In the genomic region with DNA sequence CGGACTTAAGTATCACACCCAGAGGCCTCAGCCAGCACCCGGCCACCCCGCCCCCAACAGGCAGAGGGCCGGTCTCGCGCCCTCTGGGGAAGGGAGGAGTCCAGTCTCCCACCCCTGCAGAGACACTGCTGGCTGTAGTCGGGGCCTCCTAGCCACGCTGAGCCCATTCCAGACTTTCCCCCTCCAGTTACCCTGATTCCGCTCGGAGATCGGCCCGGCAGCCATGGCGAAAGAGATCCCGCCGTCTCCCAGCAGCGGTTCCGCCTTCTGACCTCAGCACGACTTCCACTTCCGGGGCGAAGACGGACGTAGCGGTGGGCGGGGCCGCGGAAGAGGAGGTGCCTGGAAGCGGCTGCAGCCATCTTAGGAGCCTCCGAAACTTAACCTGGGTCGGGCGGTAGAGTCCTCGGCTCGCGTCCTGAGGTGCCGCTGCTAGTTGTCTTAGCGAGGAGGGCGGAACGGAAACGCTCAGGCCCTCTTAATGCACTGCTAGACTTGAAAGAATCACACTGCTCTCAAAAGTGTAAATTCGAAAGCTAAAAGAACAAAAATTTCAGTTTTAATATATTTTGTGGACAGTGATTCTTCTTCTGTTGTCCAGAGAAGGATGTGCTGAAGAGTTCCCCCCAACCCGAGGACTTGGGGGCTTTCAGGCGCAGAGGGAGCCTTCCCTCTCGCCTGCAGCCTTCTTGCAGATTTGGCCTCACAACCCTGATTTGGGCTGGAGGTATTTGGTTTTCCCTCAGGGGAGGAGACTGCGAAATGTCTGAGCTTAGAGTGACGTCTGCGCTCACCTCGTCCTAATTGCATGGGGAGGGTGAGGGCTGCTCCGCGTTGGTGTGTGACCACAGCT, we compare ENCODE assay signal across 8 cellular contexts. TPM values are rescaled to one million over a fixed set of nuclear protein-coding genes. Genes with fewer than 3 reads are reported as not detected.
DNase-seq lines count a peak whose midpoint lies in the region; ATAC-seq and TF ChIP-seq lines count a peak whose summit lies in the region.

A gene with protein sequence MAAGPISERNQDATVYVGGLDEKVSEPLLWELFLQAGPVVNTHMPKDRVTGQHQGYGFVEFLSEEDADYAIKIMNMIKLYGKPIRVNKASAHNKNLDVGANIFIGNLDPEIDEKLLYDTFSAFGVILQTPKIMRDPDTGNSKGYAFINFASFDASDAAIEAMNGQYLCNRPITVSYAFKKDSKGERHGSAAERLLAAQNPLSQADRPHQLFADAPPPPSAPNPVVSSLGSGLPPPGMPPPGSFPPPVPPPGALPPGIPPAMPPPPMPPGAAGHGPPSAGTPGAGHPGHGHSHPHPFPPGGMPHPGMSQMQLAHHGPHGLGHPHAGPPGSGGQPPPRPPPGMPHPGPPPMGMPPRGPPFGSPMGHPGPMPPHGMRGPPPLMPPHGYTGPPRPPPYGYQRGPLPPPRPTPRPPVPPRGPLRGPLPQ (minus strand): TSS at position 269 of the 853 bp plus-strand sequence. CDS start 44 bp downstream, at position 225.

- H3K27ac ChIP-seq in adrenal gland, result peak within 1 kb of the TSS; percentile 87 to 97 (median 96)
- H3K27ac ChIP-seq in heart left ventricle, result peak within 1 kb of the TSS; percentile 91 to 99 (median 96)
- peak within 1 kb of the TSS; percentile 89 to 98 (median 96) for H3K27ac ChIP-seq in upper lobe of left lung

- peak in 1 of 4 donors; percentile 75 for TF ChIP-seq EP300 in upper lobe of left lung (IDR thresholded peaks at IDR 0.05)

- H3K36me3 ChIP-seq in adrenal gland (replicated peaks in 1 of 2), result peaks cover 0 to 44% of the 10 kb centered on the region in 2 donors
- peaks cover 0 to 74% (median 47%) of the 10 kb centered on the region in 9 donors for H3K36me3 ChIP-seq in heart left ventricle
- H3K36me3 ChIP-seq in upper lobe of left lung, result peaks cover 34 to 59% (median 37%) of the 10 kb centered on the region in 4 donors

- H3K4me3 ChIP-seq in adrenal gland (peak within 1 kb of the TSS; percentile 58 to 96 (median 87)), heart left ventricle (peak within 1 kb of the TSS; percentile 69 to 98 (median 92)), upper lobe of left lung (peak within 1 kb of the TSS; percentile 80 to 98 (median 86))

- peak; percentile 93 to 95 for TF ChIP-seq POLR2A in adrenal gland (IDR thresholded peaks at IDR 0.05)
- TF ChIP-seq POLR2A in heart left ventricle (IDR thresholded peaks at IDR 0.05), result peak in 1 of 2 donors; percentile 96
- TF ChIP-seq POLR2A in upper lobe of left lung (IDR thresholded peaks at IDR 0.05), result peak; percentile 51 to 98 (median 92)

- TF ChIP-seq CTCF in GM13977 (IDR thresholded peaks at IDR 0.05; ENCODE audit: extremely low read depth, insufficient read depth, missing control alignments), result no peak
- TF ChIP-seq CTCF in adrenal gland (IDR thresholded peaks at IDR 0.05), result no peak
- peak in 2 of 12 donors; percentile 9 to 11 for TF ChIP-seq CTCF in heart left ventricle (IDR thresholded peaks at IDR 0.05)
- peak in 1 of 6 experiments; percentile 17 for TF ChIP-seq CTCF in upper lobe of left lung (IDR thresholded peaks at IDR 0.05)

- peak; percentile 88 for ATAC-seq in HG02884 (IDR thresholded peaks at IDR 0.05; ENCODE audit: unreplicated experiment)
- ATAC-seq in heart left ventricle, result peak; percentile 98 to 99 (median 98)
- ATAC-seq in upper lobe of left lung (ENCODE audit: low FRiP score in 2 of 2), result peak; percentile 98 to 99

- in situ Hi-C loops in GM13977 (cut with MboI; ENCODE audit: low pct_unique_long_range_greater_than_20kb, low sequenced_read_pairs, unreplicated experiment), result no loop called here

- 0 to 1% (median 0%) methylated on average over 16 to 48 of the region's 48 CpGs for WGBS in adrenal gland, 4 donors
- WGBS in heart left ventricle, 4 donors, result 0 to 1% (median 0%) methylated on average over 42 to 48 of the region's 48 CpGs
- WGBS in upper lobe of left lung, 2 donors, result 1 to 2% methylated on average over 24 to 46 of the region's 48 CpGs

- intact Hi-C loops in T-helper 1 cell treated with Interleukin-12 subunit alpha and Interleukin-12 subunit beta and Interleukin-4 antibody, amounts not matched to agents 30 ng/mL and 1 ng/mL, for 36 hours (cut with micrococcal nuclease), result loop anchor here (1.0 to 5.0 kb wide), 9 partner anchors 10 to 1081 kb away; partner anchors contain the start of genes BOLA1, OTUD7B, PRUNE1 and SV2A
- intact Hi-C loops in adrenal gland (cut with DNase I) (no loop called here), heart left ventricle (cut with DNase I) (loop anchor here in 5 of 10 donors (1.0 to 2.0 kb wide), 2 partner anchors 28 to 39 kb away; partner anchors contain the start of gene BOLA1 (in 1 of the 5)), posterior cingulate gyrus (cut with DNase I) (no loop called here)

- H3K4me1 ChIP-seq in adrenal gland (replicated peaks in 1 of 2) (peaks cover 13 to 46% of the 10 kb centered on the region in 2 donors), heart left ventricle (peaks cover 5 to 43% (median 29%) of the 10 kb centered on the region in 12 donors), upper lobe of left lung (peaks cover 21 to 35% (median 29%) of the 10 kb centered on the region in 4 donors)

- H3K9me3 ChIP-seq in adrenal gland (replicated peaks in 1 of 3) (no peaks in the 10 kb centered on the region), heart left ventricle (no peaks in the 10 kb centered on the region), upper lobe of left lung (no peaks in the 10 kb centered on the region)

- H3K27me3 ChIP-seq in adrenal gland, result no peaks in the 10 kb centered on the region
- no peaks in the 10 kb centered on the region for H3K27me3 ChIP-seq in heart left ventricle
- H3K27me3 ChIP-seq in upper lobe of left lung, result no peaks in the 10 kb centered on the region

- peak; percentile 91 for DNase-seq in GM13977 (ENCODE audit: low spot score)
- peak; percentile 88 for DNase-seq in NCI-H146 treated with DMSO at 0.1 percent for 48 hours (lab: John Stamatoyannopoulos, UW; ENCODE audit: unreplicated experiment)
- peak; percentile 94 to 98 (median 96) for DNase-seq in adrenal gland
- peak; percentile 96 to 98 (median 97) for DNase-seq in heart left ventricle
- DNase-seq in posterior cingulate gyrus, result peak; percentile 94 to 100 (median 98)
- peak; percentile 96 to 98 for DNase-seq in upper lobe of left lung

RNA-seq across cellular contexts. Expression of the gene that starts here (rescaled TPM):
- 104 and 112 TPM in 2 replicates for total RNA-seq in T-helper 1 cell treated with Interleukin-12 subunit alpha and Interleukin-12 subunit beta and Interleukin-4 antibody, amounts not matched to agents 30 ng/mL and 1 ng/mL, for 36 hours
- 10 to 100 TPM; 10.2 to 59.3 (median 35.5) TPM for total RNA-seq in adrenal gland
- 10 to 100 TPM; 41.0 to 83.6 (median 57.5) TPM for polyA plus RNA-seq in adrenal gland
- 10 to 100 TPM; 10.2 to 32.7 (median 23.7) TPM for total RNA-seq in heart left ventricle
- 10 to 100 TPM; 13.1 to 21.3 TPM for polyA plus RNA-seq in heart left ventricle
- total RNA-seq in upper lobe of left lung, result 10 to 100 TPM in 5 of 6 donors, 1 to 10 TPM in 1; 9.4 to 49.1 (median 15.2) TPM

Comparison
In these comparisons a context has a peak if more than half of its experiments do, and no peak if none do; other contexts are left out.
1. Peak in every context shown above with its lines: DNase-seq, ATAC-seq, H3K4me3 ChIP-seq and H3K27ac ChIP-seq.